1 cellular context compared by ENCODE assay signal in genomic region chr22:25990940-25991339, GRCh38.
TF ChIP-seq lines count a peak whose summit lies in the region.

No MANE protein-coding gene starts in this region.

TF ChIP-seq in neural cell, 6 proteins besides CTCF, POLR2A, EP300 and RAD21 (continued from another document):
- TF ChIP-seq REST (IDR thresholded peaks at IDR 0.05; ENCODE audit: borderline replicate concordance): peak; percentile 94
- no peak for TF ChIP-seq MXI1 (conservative IDR thresholded peaks at IDR 0.05; ENCODE audit: poor library complexity, severe bottlenecking)
- TF ChIP-seq POLR2AphosphoS5 (IDR thresholded peaks at IDR 0.05): peak; percentile 90
